ENCODE assay signal across 7 cellular contexts in genomic region chr19:52028780-52029123, GRCh38. TPM values are rescaled to one million over a fixed set of nuclear protein-coding genes. Genes with fewer than 3 reads are reported as not detected.
DNase-seq lines count a peak whose midpoint lies in the region; ATAC-seq and TF ChIP-seq lines count a peak whose summit lies in the region.

No MANE protein-coding gene starts in this region.

- intact Hi-C loops in left ventricle myocardium inferior (cut with micrococcal nuclease): no loop called here

- peaks cover 55% of the 10 kb centered on the region for H3K9me3 ChIP-seq in left ventricle myocardium inferior (replicated peaks)

- peak overlapping the region; percentile 96 for H3K27ac ChIP-seq in left ventricle myocardium inferior (replicated peaks)
- H3K27ac ChIP-seq in skin epidermis: peak overlapping the region; percentile 74 to 97 (median 90)

- peaks cover 55% of the 10 kb centered on the region for H3K36me3 ChIP-seq in left ventricle myocardium inferior

- TF ChIP-seq CTCF in WTC11 (IDR thresholded peaks at IDR 0.05) (no peak), left ventricle myocardium inferior (IDR thresholded peaks at IDR 0.05; ENCODE audit: borderline replicate concordance) (no peak)

- CTCF ChIA-PET in WTC11 (lab: Charles Lee): interaction anchor here (1.0 kb wide), 1 partner anchor 208 kb away, joined by 3 read pairs; no protein-coding TSS in a partner anchor

- H3K9me3 Mint-ChIP-seq in WTC11: peaks cover 28% of the 10 kb centered on the region

- peak overlapping the region; percentile 86 for H3K4me3 ChIP-seq in left ventricle myocardium inferior
- H3K4me3 ChIP-seq in skin epidermis: peak overlapping the region; percentile 55 to 80 (median 67)

- POLR2A ChIA-PET in WTC11 (lab: Charles Lee): no interaction called here

- H3K4me1 ChIP-seq in left ventricle myocardium inferior: peaks cover 18% of the 10 kb centered on the region

- H3K27me3 ChIP-seq in left ventricle myocardium inferior (ENCODE audit: low read depth): no peaks in the 10 kb centered on the region

- H3K4me1 Mint-ChIP-seq in WTC11: peaks cover 12% of the 10 kb centered on the region

- DNase-seq in WTC11 (ENCODE audit: low spot score) (no peak), left ventricle myocardium inferior (no peak), NCI-H1436 (lab: John Stamatoyannopoulos, UW) (no peak)
- DNase-seq in central memory CD4-positive, alpha-beta T cell: no peak

- no peaks in the 10 kb centered on the region for H3K27me3 Mint-ChIP-seq in WTC11 (ENCODE audit: low read depth)

- peak overlapping the region; percentile 91 for H3K27ac Mint-ChIP-seq in WTC11

- peak overlapping the region; percentile 86 for H3K4me3 Mint-ChIP-seq in WTC11

- ATAC-seq in GM18907 (IDR thresholded peaks at IDR 0.05; ENCODE audit: unreplicated experiment) (peak; percentile 25), HG03025 (IDR thresholded peaks at IDR 0.05; ENCODE audit: low FRiP score, unreplicated experiment) (peak; percentile 26), WTC11 (peak; percentile 46)

- H3K36me3 Mint-ChIP-seq in WTC11: peaks cover 55% of the 10 kb centered on the region

TF ChIP-seq in WTC11, 78 proteins besides CTCF, POLR2A, EP300 and RAD21:
- no peak for TF ChIP-seq E2F1 (CRISPR knock-in tag; IDR thresholded peaks at IDR 0.05)
- TF ChIP-seq NFYB (CRISPR knock-in tag; conservative IDR thresholded peaks at IDR 0.05; ENCODE audit: low read depth): no peak
- TF ChIP-seq, protein P1, sequence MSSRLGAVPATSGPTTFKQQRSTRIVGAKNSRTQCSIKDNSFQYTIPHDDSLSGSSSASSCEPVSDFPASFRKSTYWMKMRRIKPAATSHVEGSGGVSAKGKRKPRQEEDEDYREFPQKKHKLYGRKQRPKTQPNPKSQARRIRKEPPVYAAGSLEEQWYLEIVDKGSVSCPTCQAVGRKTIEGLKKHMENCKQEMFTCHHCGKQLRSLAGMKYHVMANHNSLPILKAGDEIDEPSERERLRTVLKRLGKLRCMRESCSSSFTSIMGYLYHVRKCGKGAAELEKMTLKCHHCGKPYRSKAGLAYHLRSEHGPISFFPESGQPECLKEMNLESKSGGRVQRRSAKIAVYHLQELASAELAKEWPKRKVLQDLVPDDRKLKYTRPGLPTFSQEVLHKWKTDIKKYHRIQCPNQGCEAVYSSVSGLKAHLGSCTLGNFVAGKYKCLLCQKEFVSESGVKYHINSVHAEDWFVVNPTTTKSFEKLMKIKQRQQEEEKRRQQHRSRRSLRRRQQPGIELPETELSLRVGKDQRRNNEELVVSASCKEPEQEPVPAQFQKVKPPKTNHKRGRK (CRISPR knock-in tag; IDR thresholded peaks at IDR 0.05; ENCODE audit: borderline replicate concordance): no peak
- TF ChIP-seq ZNF317 (CRISPR knock-in tag; IDR thresholded peaks at IDR 0.05; ENCODE audit: borderline replicate concordance, low read depth): no peak

RNA-seq across cellular contexts. Expression of gene ZNF614, which starts 0.6 kb away (rescaled TPM):
- total RNA-seq in WTC11 (2021) (14.6 to 19.5 TPM (median 16.5 TPM) in 3 replicates), left ventricle myocardium inferior (5.5 TPM)

RNA-seq across cellular contexts. Expression of gene ZNF432, which starts 19.9 kb away (rescaled TPM):
- total RNA-seq in WTC11 (2021) (8.4 to 10.3 TPM (median 8.9 TPM) in 3 replicates), left ventricle myocardium inferior (7.8 TPM)

RNA-seq across cellular contexts. Expression of gene ZNF615, which starts 20.7 kb away (rescaled TPM):
- total RNA-seq in WTC11 (2021) (9.7 to 12.6 TPM (median 11.9 TPM) in 3 replicates), left ventricle myocardium inferior (11.2 TPM)

RNA-seq across cellular contexts. Expression of gene ZNF350, which starts 42.1 kb away (rescaled TPM):
- total RNA-seq in WTC11 (2021) (5.5 to 8.1 TPM (median 6.9 TPM) in 3 replicates), left ventricle myocardium inferior (8.0 TPM)
